9 cellular contexts compared by ENCODE assay signal in the genomic region with DNA sequence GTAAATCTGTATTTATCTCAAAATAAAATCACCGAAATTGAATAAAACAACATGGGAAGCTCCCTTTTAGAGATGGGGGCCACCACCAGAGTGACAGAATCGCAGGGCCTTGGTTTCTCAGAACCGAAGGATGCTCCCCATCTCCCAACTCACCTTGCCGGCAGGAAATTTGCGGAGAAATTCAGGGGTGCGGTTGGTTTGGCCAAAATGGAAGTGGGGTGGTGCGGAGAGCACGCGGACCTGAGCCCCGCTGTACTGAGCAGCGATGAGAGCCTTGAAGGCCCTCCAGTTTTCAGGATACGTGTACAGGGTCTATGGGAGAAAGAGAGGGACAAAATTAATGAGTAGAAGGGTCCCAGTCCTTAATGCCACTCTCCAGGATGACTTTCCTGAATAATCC. TPM values are rescaled to one million over a fixed set of nuclear protein-coding genes. Genes with fewer than 3 reads are reported as not detected.
A peak's percentile ranks its signal among the peaks of the same experiment; 100 is the strongest.
DNase-seq lines count a peak whose midpoint lies in the region; ATAC-seq and TF ChIP-seq lines count a peak whose summit lies in the region.
"Had no signal": no experiment of that assay in that cellular context is flagged by ENCODE, and none has a peak within 500 bp of the region (broad histone marks: within the 10 kb centered on the region; RNA-seq: fewer than 3 reads in every experiment).

No MANE protein-coding gene starts in this region.

- TF ChIP-seq RAD21 in IMR-90 (IDR thresholded peaks at IDR 0.05; ENCODE audit: low read length) = no peak

- H3K18ac ChIP-seq in IMR-90 (ENCODE audit: low read depth, low read length) = no peak overlapping the region

- no peak overlapping the region for H2AK9ac ChIP-seq in IMR-90 (replicated peaks; ENCODE audit: low read depth, low read length, poor library complexity)

- BruUV-seq in A673 (replicated peaks; lab: Mats Ljungman, UMichigan) (no TSS peak), IMR-90 (replicated peaks; lab: Mats Ljungman, UMichigan) (no TSS peak)

- H2BK20ac ChIP-seq in IMR-90 (ENCODE audit: low read depth, low read length) = no peak overlapping the region

- ATAC-seq in IMR-90 (ENCODE audit: low read depth) (no peak), HG03175 (IDR thresholded peaks at IDR 0.05; ENCODE audit: unreplicated experiment) (no peak), GM21423 (IDR thresholded peaks at IDR 0.05; ENCODE audit: unreplicated experiment) (no peak), HG03460 (IDR thresholded peaks at IDR 0.05; ENCODE audit: unreplicated experiment) (no peak)

- peak overlapping the region; percentile 95 for H3K4ac ChIP-seq in IMR-90 (ENCODE audit: low read depth, low read length)

- POLR2A ChIA-PET in A673 (lab: Charles Lee; ENCODE audit: low non-redundant PET) (no interaction called here), IMR-90 (lab: Charles Lee; ENCODE audit: unreplicated experiment) (interaction anchor here (0.6 to 1.1 kb wide), 3 partner anchors 9 to 83 kb away, joined by 3 to 4 read pairs (median 3); partner anchors contain the start of gene TUT1)

- H3K9ac ChIP-seq in IMR-90 (ENCODE audit: low read depth, low read length) = peak overlapping the region; percentile 86

- intact Hi-C loops in A673 (cut with micrococcal nuclease; ENCODE audit: unreplicated experiment) (no loop called here), IMR-90 (cut with micrococcal nuclease) (no loop called here)

- peak overlapping the region; percentile 84 for H3K14ac ChIP-seq in IMR-90 (replicated peaks; ENCODE audit: low read depth, low read length)

- dilution Hi-C loops in IMR-90 (cut with HindIII; ENCODE audit: low sequenced_read_pairs, unreplicated experiment) = no loop called here

- peak overlapping the region; percentile 99 for H3K23ac ChIP-seq in IMR-90 (ENCODE audit: low read depth, low read length)

- WGBS in IMR-90 (ENCODE audit: extremely low coverage in 2 of 2, insufficient read length in 1 of 2), 2 experiments = no CpG with 5 or more reads among the region's 12 CpGs
- 50 to 76% methylated on average over 2 to 5 of the region's 12 CpGs for WGBS in mesodermal cell (ENCODE audit: insufficient coverage in 2 of 2), 2 experiments

- H4K8ac ChIP-seq in IMR-90 (ENCODE audit: low read depth in 2 of 2, low read length in 2 of 2) = no peak overlapping the region

- peaks cover 11% of the 10 kb centered on the region for H3K9me1 ChIP-seq in IMR-90 (ENCODE audit: insufficient read depth, low read length)

- H3K4me1 ChIP-seq in A673 (ENCODE audit: insufficient read depth, low read length, poor library complexity, severe bottlenecking) (peaks cover 31% of the 10 kb centered on the region), IMR-90 (ENCODE audit: control insufficient read depth, insufficient read depth, low read length) (peaks cover 12% of the 10 kb centered on the region), mesodermal cell (ENCODE audit: control insufficient read depth, insufficient read depth, low read length, poor library complexity, severe bottlenecking) (peaks cover 25% of the 10 kb centered on the region)

- peak overlapping the region; percentile 54 for H2BK5ac ChIP-seq in IMR-90 (ENCODE audit: low read depth, low read length, poor library complexity, severe bottlenecking)

- DNase-seq in A673 (ENCODE audit: low spot score) = no peak
- no peak for DNase-seq in IMR-90
- DNase-seq in cardiac fibroblast (ENCODE audit: low read depth in 2 of 2) = no peak
- no peak for DNase-seq in activated CD8-positive, alpha-beta memory T cell treated with anti-CD3 and anti-CD28 coated beads, Interleukin-2, amount 50 U/mL, for 4 hours
- DNase-seq: GF-D8 had no signal

- CTCF ChIA-PET in A673 (lab: Charles Lee) (interaction anchor here (0.6 to 1.0 kb wide), 2 partner anchors 46 to 148 kb away, joined by 3 to 4 read pairs; no protein-coding TSS in a partner anchor), IMR-90 (lab: Yijun Ruan, JAX) (interaction anchor here (1.2 kb wide), 1 partner anchor 12 kb away, joined by 6 read pairs; no protein-coding TSS in a partner anchor)

- no peak overlapping the region for H2BK15ac ChIP-seq in IMR-90 (ENCODE audit: low read depth, low read length)

- no peak overlapping the region for H4K5ac ChIP-seq in IMR-90 (ENCODE audit: low read depth, low read length)

- peaks cover 18 to 78% of the 10 kb centered on the region in 2 experiments for H3K79me1 ChIP-seq in IMR-90 (ENCODE audit: low read depth in 1 of 2, low read length in 2 of 2)

- no peak for TF ChIP-seq POLR2A in IMR-90 (IDR thresholded peaks at IDR 0.05; ENCODE audit: low read depth, low read length)

- H3K9me3 ChIP-seq in A673 (ENCODE audit: low read depth, low read length, poor library complexity, severe bottlenecking) (no peaks in the 10 kb centered on the region), IMR-90 (ENCODE audit: control insufficient read depth, insufficient read depth, low read length) (no peaks in the 10 kb centered on the region), mesodermal cell (ENCODE audit: control insufficient read depth, low read length) (no peaks in the 10 kb centered on the region)

- H3K56ac ChIP-seq in IMR-90 (ENCODE audit: extremely low read depth, insufficient read depth, low read length) = 0 out of 2 replicates have a peak overlapping the region, but pooled peaks have one; percentile 90

- peak overlapping the region; percentile 90 for H3K4me2 ChIP-seq in IMR-90 (ENCODE audit: low read depth, low read length)

- H3K36me3 ChIP-seq in A673 (ENCODE audit: insufficient read depth, low read length, poor library complexity, severe bottlenecking) (peaks cover 64% of the 10 kb centered on the region), IMR-90 (ENCODE audit: control insufficient read depth, insufficient read depth, low read length) (peaks cover 51% of the 10 kb centered on the region), mesodermal cell (ENCODE audit: control insufficient read depth, insufficient read depth, low read length) (peaks cover 76% of the 10 kb centered on the region)

- H3K4me3 ChIP-seq in A673 (ENCODE audit: low read depth, low read length, poor library complexity, severe bottlenecking) (peak overlapping the region; percentile 65), IMR-90 (ENCODE audit: insufficient read depth, low read depth, low read length) (peak overlapping the region; percentile 74), cardiac fibroblast (replicated peaks in 1 of 2; ENCODE audit: low read depth in 2 of 2, low read length in 2 of 2) (peak overlapping the region; percentile 95), mesodermal cell (ENCODE audit: extremely low read depth, insufficient read depth, low read length, poor library complexity, severe bottlenecking) (peak overlapping the region; percentile 100)

- H2BK120ac ChIP-seq in IMR-90 (ENCODE audit: low read depth, low read length) = no peak overlapping the region

- H3K27me3 ChIP-seq in A673 (replicated peaks; ENCODE audit: insufficient read depth, low read depth, low read length, poor library complexity) = no peaks in the 10 kb centered on the region
- no peaks in the 10 kb centered on the region for H3K27me3 ChIP-seq in IMR-90 (ENCODE audit: control insufficient read depth, insufficient read depth, low read length)

- TF ChIP-seq CTCF in A673 (conservative IDR thresholded peaks at IDR 0.05; ENCODE audit: low read depth, low read length) = no peak
- no peak for TF ChIP-seq CTCF in IMR-90 (conservative IDR thresholded peaks at IDR 0.05; ENCODE audit: low read depth, low read length)
- TF ChIP-seq CTCF in cardiac fibroblast (IDR thresholded peaks at IDR 0.05; ENCODE audit: low read depth, low read length) = no peak

- H2AFZ ChIP-seq in IMR-90 (replicated peaks; ENCODE audit: low read length, poor library complexity) = no peak overlapping the region

- H4K20me1 ChIP-seq in IMR-90 (ENCODE audit: insufficient read depth, low read length) = peaks cover 45% of the 10 kb centered on the region

- no peak overlapping the region for H4K91ac ChIP-seq in IMR-90 (ENCODE audit: insufficient read depth, low read depth, low read length)

- H2AK5ac ChIP-seq in IMR-90 (ENCODE audit: low read depth, low read length) = no peak overlapping the region; the same call in 1 of the 2 replicates

- H3K27ac ChIP-seq in A673 (ENCODE audit: low read depth, low read length, poor library complexity, severe bottlenecking) (peak overlapping the region; percentile 83), IMR-90 (ENCODE audit: insufficient read depth, low read length) (no peak overlapping the region; the same call in 1 of the 2 replicates), mesodermal cell (ENCODE audit: low read depth, low read length, severe bottlenecking) (no peak overlapping the region)

- in situ Hi-C loops in IMR-90 (cut with MboI; ENCODE audit: low sequenced_read_pairs) = no loop called here

RNA-seq across cellular contexts. Expression of gene EEF1G, which starts 1.3 kb away (rescaled TPM):
- total RNA-seq in A673 (2021) = 1,804 and 1,817 TPM in 2 replicates
- total RNA-seq in IMR-90 (2012; rRNA removed) = 1,598 and 1,857 TPM in 2 replicates
- polyA plus RNA-seq in IMR-90 (2012; rRNA removed) = 1,684 and 1,697 TPM in 2 replicates
- polyA plus RNA-seq in IMR-90 (2012; cell fraction: cytosol; rRNA removed) = 1,447 and 1,704 TPM in 2 replicates
- polyA plus RNA-seq in IMR-90 (2012; cell fraction: nucleus; rRNA removed; ENCODE audit: low replicate concordance) = 506 and 710 TPM in 2 replicates
- polyA plus RNA-seq in mesodermal cell (2013, experiment 1 of 2) = 1,929 TPM
- 1,695 TPM for polyA plus RNA-seq in mesodermal cell (2013, experiment 2 of 2)

RNA-seq across cellular contexts. Expression of gene TUT1, which starts 18.9 kb away (rescaled TPM):
- total RNA-seq in A673 (2021) (27.3 and 27.6 TPM in 2 replicates), IMR-90 (2012; rRNA removed) (3.3 and 4.3 TPM in 2 replicates)
- 10.1 TPM in 2 replicates for polyA plus RNA-seq in IMR-90 (2012; rRNA removed)
- 8.4 and 9.3 TPM in 2 replicates for polyA plus RNA-seq in IMR-90 (2012; cell fraction: cytosol; rRNA removed)
- polyA plus RNA-seq in IMR-90 (2012; cell fraction: nucleus; rRNA removed; ENCODE audit: low replicate concordance) = 42.6 and 48.7 TPM in 2 replicates
- polyA plus RNA-seq in mesodermal cell (2013, experiment 1 of 2) = 15.7 TPM
- 13.7 TPM for polyA plus RNA-seq in mesodermal cell (2013, experiment 2 of 2)

RNA-seq across cellular contexts. Expression of gene AHNAK, which starts 25.8 kb away (rescaled TPM):
- 71.7 and 73.0 TPM in 2 replicates for total RNA-seq in A673 (2021)
- 695 and 735 TPM in 2 replicates for total RNA-seq in IMR-90 (2012; rRNA removed)
- 80.7 and 95.1 TPM in 2 replicates for polyA plus RNA-seq in IMR-90 (2012; rRNA removed)
- polyA plus RNA-seq in IMR-90 (2012; cell fraction: cytosol; rRNA removed) = 22.8 and 36.6 TPM in 2 replicates
- 45.0 and 186 TPM in 2 replicates for polyA plus RNA-seq in IMR-90 (2012; cell fraction: nucleus; rRNA removed; ENCODE audit: low replicate concordance)
- polyA plus RNA-seq in mesodermal cell (2013, experiment 1 of 2) = 88.1 TPM
- polyA plus RNA-seq in mesodermal cell (2013, experiment 2 of 2) = 82.4 TPM

RNA-seq across cellular contexts. Expression of gene MTA2, which starts 29.2 kb away (rescaled TPM):
- total RNA-seq in A673 (2021) (241 and 243 TPM in 2 replicates), IMR-90 (2012; rRNA removed) (126 and 136 TPM in 2 replicates)
- 28.0 and 34.8 TPM in 2 replicates for polyA plus RNA-seq in IMR-90 (2012; rRNA removed)
- 14.4 and 18.0 TPM in 2 replicates for polyA plus RNA-seq in IMR-90 (2012; cell fraction: cytosol; rRNA removed)
- polyA plus RNA-seq in IMR-90 (2012; cell fraction: nucleus; rRNA removed; ENCODE audit: low replicate concordance) = 35.6 and 60.7 TPM in 2 replicates
- 94.4 TPM for polyA plus RNA-seq in mesodermal cell (2013, experiment 1 of 2)
- 89.1 TPM for polyA plus RNA-seq in mesodermal cell (2013, experiment 2 of 2)

RNA-seq across cellular contexts. Expression of gene EML3, which starts 40.1 kb away (rescaled TPM):
- total RNA-seq in A673 (2021) = 21.3 and 30.4 TPM in 2 replicates
- 4.4 and 5.0 TPM in 2 replicates for total RNA-seq in IMR-90 (2012; rRNA removed)
- 24.7 and 26.1 TPM in 2 replicates for polyA plus RNA-seq in IMR-90 (2012; rRNA removed)
- polyA plus RNA-seq in IMR-90 (2012; cell fraction: cytosol; rRNA removed) = 13.6 and 18.0 TPM in 2 replicates
- polyA plus RNA-seq in IMR-90 (2012; cell fraction: nucleus; rRNA removed; ENCODE audit: low replicate concordance) = 158 and 257 TPM in 2 replicates
- polyA plus RNA-seq in mesodermal cell (2013, experiment 1 of 2) = 49.4 TPM
- 33.5 TPM for polyA plus RNA-seq in mesodermal cell (2013, experiment 2 of 2)
